In genomic region chr11:34564807-34565241, GRCh38 we compare ENCODE assay signal across 1 cellular context.
TF ChIP-seq lines count a peak whose summit lies in the region.

No MANE protein-coding gene starts in this region.

TF ChIP-seq in GM23338, 12 proteins besides CTCF, POLR2A, EP300 and RAD21 (continued from another document):
- TF ChIP-seq ZNF462 (CRISPR knock-in tag; IDR thresholded peaks at IDR 0.05) (no peak), REST (IDR thresholded peaks at IDR 0.05; ENCODE audit: unreplicated experiment) (no peak), POLR2AphosphoS5 (IDR thresholded peaks at IDR 0.05; ENCODE audit: low read depth) (no peak), CREB1 (CRISPR knock-in tag; IDR thresholded peaks at IDR 0.05; ENCODE audit: low read depth) (no peak), NANOG (IDR thresholded peaks at IDR 0.05; ENCODE audit: borderline replicate concordance) (no peak), EZH2phosphoT487 (IDR thresholded peaks at IDR 0.05; ENCODE audit: unreplicated experiment) (no peak)
- TF ChIP-seq, protein P1, sequence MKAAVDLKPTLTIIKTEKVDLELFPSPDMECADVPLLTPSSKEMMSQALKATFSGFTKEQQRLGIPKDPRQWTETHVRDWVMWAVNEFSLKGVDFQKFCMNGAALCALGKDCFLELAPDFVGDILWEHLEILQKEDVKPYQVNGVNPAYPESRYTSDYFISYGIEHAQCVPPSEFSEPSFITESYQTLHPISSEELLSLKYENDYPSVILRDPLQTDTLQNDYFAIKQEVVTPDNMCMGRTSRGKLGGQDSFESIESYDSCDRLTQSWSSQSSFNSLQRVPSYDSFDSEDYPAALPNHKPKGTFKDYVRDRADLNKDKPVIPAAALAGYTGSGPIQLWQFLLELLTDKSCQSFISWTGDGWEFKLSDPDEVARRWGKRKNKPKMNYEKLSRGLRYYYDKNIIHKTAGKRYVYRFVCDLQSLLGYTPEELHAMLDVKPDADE (IDR thresholded peaks at IDR 0.05) = no peak
